ENCODE assay signal across 24 cellular contexts in genomic region chr1:110556471-110556807, GRCh38. TPM values are rescaled to one million over a fixed set of nuclear protein-coding genes. Genes with fewer than 3 reads are reported as not detected.
A peak's percentile ranks its signal among the peaks of the same experiment; 100 is the strongest.
DNase-seq lines count a peak whose midpoint lies in the region; ATAC-seq and TF ChIP-seq lines count a peak whose summit lies in the region.
"Had no signal": no experiment of that assay in that cellular context is flagged by ENCODE, and none has a peak within 500 bp of the region (broad histone marks: within the 10 kb centered on the region; RNA-seq: fewer than 3 reads in every experiment).

No MANE protein-coding gene starts in this region.

- TF ChIP-seq POLR2A in testis (IDR thresholded peaks at IDR 0.05), result no peak

- no peak for ATAC-seq in activated CD8-positive, alpha-beta memory T cell treated with anti-CD3 and anti-CD28 coated beads, Interleukin-2, amount 10 ng/mL, durations not matched to agents 7 days and 5 days
- no peak for ATAC-seq in GM21360 (IDR thresholded peaks at IDR 0.05; ENCODE audit: unreplicated experiment)

- CTCF ChIA-PET in activated CD8-positive, alpha-beta memory T cell treated with anti-CD3 and anti-CD28 coated beads, Interleukin-2, amount 10 ng/mL, durations not matched to agents 7 days and 5 days (lab: Charles Lee), result interaction anchor here (0.6 to 6.3 kb wide), 20 partner anchors 13 to 705 kb away, joined by 3 to 70 read pairs (median 4); partner anchors contain the start of genes KCNA10 and KCNA2

- H3K4me3 ChIP-seq in testis, result no peak overlapping the region
- H3K4me3 ChIP-seq in effector memory CD4-positive, alpha-beta T cell (ENCODE audit: insufficient read depth, low read depth, low read length, poor library complexity, severe bottlenecking), result no peak overlapping the region
- H3K4me3 ChIP-seq: colonic mucosa, thyroid gland had no signal

- DNase-seq in activated CD8-positive, alpha-beta memory T cell treated with anti-CD3 and anti-CD28 coated beads, Interleukin-2, amount 10 ng/mL, durations not matched to agents 7 days and 5 days, result peak; percentile 28
- DNase-seq in activated CD8-positive, alpha-beta memory T cell treated with anti-CD3 and anti-CD28 coated beads, Interleukin-2, amount 50 U/mL, for 4 hours, result no peak
- DNase-seq in caudate nucleus (lab: John Stamatoyannopoulos, UW) (peak in 59 of 61 donors; percentile 49 to 97 (median 90)), midbrain (lab: John Stamatoyannopoulos, UW) (peak; percentile 92), testis (peak; percentile 46), NCI-H2081 treated with DMSO at 0.1 percent for 48 hours (lab: John Stamatoyannopoulos, UW) (no peak)
- DNase-seq in effector memory CD4-positive, alpha-beta T cell, result no peak
- DNase-seq: 8988T; activated B cell treated with CpG ODN at 0.5 μM for 24 hours; activated gamma-delta T cell; colonic mucosa; DND-41; NCI-H1048; stimulated activated CD4-positive, alpha-beta T cell treated with anti-CD3 and anti-CD28 coated beads, Interleukin-4, amount 100 ng/mL, for 1 hour; stimulated activated CD8-positive, alpha-beta memory T cell treated with anti-CD3 and anti-CD28 coated beads, Interleukin-4, amount 100 ng/mL, for 48 hours; T-helper 1 cell had no signal

- no peaks in the 10 kb centered on the region for H3K36me3 Mint-ChIP-seq in activated CD8-positive, alpha-beta memory T cell treated with anti-CD3 and anti-CD28 coated beads, Interleukin-2, amount 10 ng/mL, durations not matched to agents 7 days and 5 days
- H3K36me3 Mint-ChIP-seq: CD14-positive monocyte had no signal

- no peak for TF ChIP-seq CTCF in testis (IDR thresholded peaks at IDR 0.05)

- no peak overlapping the region for H3K27ac Mint-ChIP-seq in activated CD8-positive, alpha-beta memory T cell treated with anti-CD3 and anti-CD28 coated beads, Interleukin-2, amount 10 ng/mL, durations not matched to agents 7 days and 5 days
- H3K27ac Mint-ChIP-seq: activated B cell treated with CpG ODN at 0.5 μM for 24 hours, CD14-positive monocyte had no signal

- H3K4me3 Mint-ChIP-seq in activated CD8-positive, alpha-beta memory T cell treated with anti-CD3 and anti-CD28 coated beads, Interleukin-2, amount 10 ng/mL, durations not matched to agents 7 days and 5 days, result no peak overlapping the region
- H3K4me3 Mint-ChIP-seq: activated B cell treated with CpG ODN at 0.5 μM for 24 hours had no signal

- H3K9me3 Mint-ChIP-seq in activated CD8-positive, alpha-beta memory T cell treated with anti-CD3 and anti-CD28 coated beads, Interleukin-2, amount 10 ng/mL, durations not matched to agents 7 days and 5 days (ENCODE audit: low read depth), result no peaks in the 10 kb centered on the region
- H3K9me3 Mint-ChIP-seq: activated B cell treated with CpG ODN at 0.5 μM for 24 hours had no signal

- WGBS in testis, 2 donors, result 37 to 56% methylated on average over 2 to 5 of the region's 5 CpGs

- intact Hi-C loops in testis (cut with DNase I; ENCODE audit: low total_unique reads), result no loop called here

- H3K4me1 ChIP-seq in testis, result peaks cover 15% of the 10 kb centered on the region
- no peaks in the 10 kb centered on the region for H3K4me1 ChIP-seq in effector memory CD4-positive, alpha-beta T cell (ENCODE audit: control insufficient read depth, insufficient read depth, low read length, poor library complexity, severe bottlenecking)
- H3K4me1 ChIP-seq: colonic mucosa had no signal

- no peaks in the 10 kb centered on the region for H3K36me3 ChIP-seq in testis (ENCODE audit: low read depth, missing control alignments)
- H3K36me3 ChIP-seq in effector memory CD4-positive, alpha-beta T cell (ENCODE audit: control insufficient read depth, insufficient read depth, low read length), result no peaks in the 10 kb centered on the region
- H3K36me3 ChIP-seq: colonic mucosa, thyroid gland had no signal

- peak overlapping the region; percentile 84 for H3K27ac ChIP-seq in caudate nucleus (ENCODE audit: low read depth, low read length)
- H3K27ac ChIP-seq in testis, result no peak overlapping the region
- no peak overlapping the region for H3K27ac ChIP-seq in effector memory CD4-positive, alpha-beta T cell (ENCODE audit: insufficient read depth, low read length, poor library complexity, severe bottlenecking)
- H3K27ac ChIP-seq: colonic mucosa, epithelial cell of prostate, RWPE1, thyroid gland had no signal

- H3K4me1 Mint-ChIP-seq in activated CD8-positive, alpha-beta memory T cell treated with anti-CD3 and anti-CD28 coated beads, Interleukin-2, amount 10 ng/mL, durations not matched to agents 7 days and 5 days, result peaks cover 8% of the 10 kb centered on the region
- H3K4me1 Mint-ChIP-seq: CD14-positive monocyte had no signal

- no peaks in the 10 kb centered on the region for H3K27me3 ChIP-seq in testis
- peaks cover 16% of the 10 kb centered on the region for H3K27me3 ChIP-seq in effector memory CD4-positive, alpha-beta T cell (replicated peaks; ENCODE audit: control insufficient read depth, insufficient read depth, low read length, poor library complexity, severe bottlenecking)
- H3K27me3 ChIP-seq: thyroid gland had no signal

- H3K9me3 ChIP-seq in testis, result no peaks in the 10 kb centered on the region
- H3K9me3 ChIP-seq in effector memory CD4-positive, alpha-beta T cell (ENCODE audit: control insufficient read depth, low read length), result no peaks in the 10 kb centered on the region
- H3K9me3 ChIP-seq: colonic mucosa, thyroid gland had no signal

- H3K27me3 Mint-ChIP-seq in activated CD8-positive, alpha-beta memory T cell treated with anti-CD3 and anti-CD28 coated beads, Interleukin-2, amount 10 ng/mL, durations not matched to agents 7 days and 5 days, result peaks cover 51% of the 10 kb centered on the region

RNA-seq across cellular contexts. Expression of gene KCNA10, which starts 37.5 kb away (rescaled TPM):
- total RNA-seq in activated CD8-positive, alpha-beta memory T cell treated with anti-CD3 and anti-CD28 coated beads, Interleukin-2, amount 10 ng/mL, durations not matched to agents 7 days and 5 days, result not detected
- total RNA-seq in testis, result under 1 TPM in 1 of 2 donors, not detected in 1; 0.50 TPM
- polyA plus RNA-seq in testis (ENCODE audit: insufficient read depth, low read depth, low replicate concordance), result 0.21 TPM
- total RNA-seq: activated B cell treated with CpG ODN at 0.5 μM for 24 hours, aorta, colonic mucosa, mesenteric fat pad, thyroid gland had no signal
- polyA plus RNA-seq: aorta, CD14-positive monocyte, neural cell had no signal

RNA-seq across cellular contexts. Expression of gene KCNA2, which starts 49.7 kb away (rescaled TPM):
- 1 to 10 TPM; 2.4 to 3.7 TPM for total RNA-seq in activated CD8-positive, alpha-beta memory T cell treated with anti-CD3 and anti-CD28 coated beads, Interleukin-2, amount 10 ng/mL, durations not matched to agents 7 days and 5 days
- total RNA-seq in testis, result 1 to 10 TPM; 6.1 TPM
- 3.7 TPM for polyA plus RNA-seq in testis (ENCODE audit: insufficient read depth, low read depth, low replicate concordance)
- polyA plus RNA-seq: CD14-positive monocyte had no signal

Comparison
In these comparisons a context has a peak if more than half of its experiments do, and no peak if none do; other contexts are left out.
1. DNase-seq: peak in activated CD8-positive, alpha-beta memory T cell treated with anti-CD3 and anti-CD28 coated beads, Interleukin-2, amount 10 ng/mL, durations not matched to agents 7 days and 5 days (single experiment), caudate nucleus (59 of 61), midbrain (single experiment) and testis (single experiment); none in activated CD8-positive, alpha-beta memory T cell treated with anti-CD3 and anti-CD28 coated beads, Interleukin-2, amount 50 U/mL, for 4 hours (single experiment), effector memory CD4-positive, alpha-beta T cell (0 of 3) and NCI-H2081 treated with DMSO at 0.1 percent for 48 hours (single experiment).